Comparison of ENCODE assay signal across 26 cellular contexts in the genomic region with DNA sequence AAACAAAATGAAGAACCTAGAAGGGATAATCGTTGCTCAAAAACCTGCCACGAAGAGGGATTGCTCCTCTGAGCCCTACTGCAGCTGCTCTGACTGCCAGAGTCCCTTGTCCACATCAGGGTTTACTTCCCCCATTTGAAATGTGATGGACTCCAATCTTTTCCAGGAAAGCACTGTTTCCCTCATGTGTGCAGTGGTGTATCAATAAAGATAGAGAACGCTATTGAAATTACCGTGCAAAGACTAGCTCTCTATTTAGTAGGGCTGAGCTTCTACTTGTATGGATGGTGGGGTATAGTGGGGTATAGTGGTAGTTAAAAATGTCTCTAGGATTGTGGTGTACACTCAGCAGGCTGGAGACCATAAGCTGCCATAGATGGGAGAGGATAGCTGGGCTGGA. TPM values are rescaled to one million over a fixed set of nuclear protein-coding genes. Genes with fewer than 3 reads are reported as not detected.
"Had no signal": no experiment of that assay in that cellular context is flagged by ENCODE, and none has a peak within 500 bp of the region (broad histone marks: within the 10 kb centered on the region; RNA-seq: fewer than 3 reads in every experiment).

No MANE protein-coding gene starts in this region.

- H3K9me3 Mint-ChIP-seq: activated naive CD4-positive, alpha-beta T cell treated with anti-CD3 and anti-CD28 coated beads, Interleukin-2, amount 50 U/mL, for 72 hours; activated T-helper 17 cell treated with anti-CD3 and anti-CD28 coated beads, Interleukin-2, amount 50 U/mL, for 72 hours; stimulated activated effector memory CD8-positive, alpha-beta T cell treated with anti-CD3 and anti-CD28 coated beads, Interleukin-12 subunit alpha, Interleukin-12 subunit beta, amount 100 ng/mL, for 72 hours; stimulated activated naive CD8-positive, alpha-beta T cell treated with anti-CD3 and anti-CD28 coated beads, Interleukin-15, amount 100 ng/mL, for 72 hours; T-cell; T-helper 2 cell treated with Interferon-gamma antibody and Interleukin-4, amounts not matched to agents 5 μg/mL and 100 μg/mL, for 36 hours had no signal

- H3K27ac Mint-ChIP-seq: activated naive CD4-positive, alpha-beta T cell treated with anti-CD3 and anti-CD28 coated beads, Interleukin-2, amount 50 U/mL, for 72 hours; activated T-helper 17 cell treated with anti-CD3 and anti-CD28 coated beads, Interleukin-2, amount 50 U/mL, for 72 hours; stimulated activated effector memory CD8-positive, alpha-beta T cell treated with anti-CD3 and anti-CD28 coated beads, Interleukin-12 subunit alpha, Interleukin-12 subunit beta, amount 100 ng/mL, for 72 hours; T-helper 2 cell treated with Interferon-gamma antibody and Interleukin-4, amounts not matched to agents 5 μg/mL and 100 μg/mL, for 36 hours had no signal

- H3K27ac ChIP-seq: heart right ventricle, suprapubic skin, transverse colon, uterus, WERI-Rb-1 had no signal

- H3K9me3 ChIP-seq: heart right ventricle, suprapubic skin, transverse colon, uterus had no signal

- H3K4me1 Mint-ChIP-seq: stimulated activated effector memory CD8-positive, alpha-beta T cell treated with anti-CD3 and anti-CD28 coated beads, Interleukin-12 subunit alpha, Interleukin-12 subunit beta, amount 100 ng/mL, for 72 hours had no signal

- H3K36me3 ChIP-seq: heart right ventricle, suprapubic skin, transverse colon, uterus, WERI-Rb-1 had no signal

- H3K36me3 Mint-ChIP-seq: activated naive CD4-positive, alpha-beta T cell treated with anti-CD3 and anti-CD28 coated beads, Interleukin-2, amount 50 U/mL, for 72 hours; stimulated activated effector memory CD8-positive, alpha-beta T cell treated with anti-CD3 and anti-CD28 coated beads, Interleukin-12 subunit alpha, Interleukin-12 subunit beta, amount 100 ng/mL, for 72 hours had no signal

- H3K4me1 ChIP-seq: uterus had no signal

- H3K27me3 Mint-ChIP-seq: activated T-helper 17 cell treated with anti-CD3 and anti-CD28 coated beads, Interleukin-2, amount 50 U/mL, for 72 hours; stimulated activated naive CD8-positive, alpha-beta T cell treated with anti-CD3 and anti-CD28 coated beads, Interleukin-15, amount 100 ng/mL, for 72 hours; T-cell had no signal

- DNase-seq: activated CD4-positive, alpha-beta T cell treated with anti-CD3 and anti-CD28 coated beads, Interleukin-2, amount 50 U/mL, for 48 hours; activated CD4-positive, CD25-positive, alpha-beta regulatory T cell treated with anti-CD3 and anti-CD28 coated beads, Interleukin-2, amount 50 U/mL, for 72 hours; effector CD4-positive, alpha-beta T cell; heart right ventricle; islet precursor cell; left cardiac atrium; occipital lobe; posterior cingulate gyrus; small intestine; stimulated activated CD4-positive, alpha-beta T cell treated with anti-CD3 and anti-CD28 coated beads, Interleukin-2, amount 100 ng/mL, for 24 hours; stimulated activated naive CD8-positive, alpha-beta T cell treated with anti-CD3 and anti-CD28 coated beads, Interleukin-15, amount 100 ng/mL, for 72 hours; T-cell; transverse colon; uterus; WERI-Rb-1 had no signal

- H3K27me3 ChIP-seq: heart right ventricle, suprapubic skin, transverse colon, uterus had no signal

- H3K4me3 ChIP-seq: heart right ventricle, suprapubic skin, transverse colon, uterus had no signal

- H3K4me3 Mint-ChIP-seq: activated T-helper 17 cell treated with anti-CD3 and anti-CD28 coated beads, Interleukin-2, amount 50 U/mL, for 72 hours; stimulated activated effector memory CD8-positive, alpha-beta T cell treated with anti-CD3 and anti-CD28 coated beads, Interleukin-12 subunit alpha, Interleukin-12 subunit beta, amount 100 ng/mL, for 72 hours; stimulated activated naive CD8-positive, alpha-beta T cell treated with anti-CD3 and anti-CD28 coated beads, Interleukin-15, amount 100 ng/mL, for 72 hours; T-cell; T-helper 2 cell treated with Interferon-gamma antibody and Interleukin-4, amounts not matched to agents 5 μg/mL and 100 μg/mL, for 36 hours had no signal

- ATAC-seq: activated T-helper 17 cell treated with anti-CD3 and anti-CD28 coated beads, Interleukin-2, amount 50 U/mL, for 72 hours; heart right ventricle; left cardiac atrium; sciatic nerve; stimulated activated effector memory CD8-positive, alpha-beta T cell treated with anti-CD3 and anti-CD28 coated beads, Interleukin-12 subunit alpha, Interleukin-12 subunit beta, amount 100 ng/mL, for 72 hours; stimulated activated naive CD8-positive, alpha-beta T cell treated with anti-CD3 and anti-CD28 coated beads, Interleukin-15, amount 100 ng/mL, for 72 hours; T-cell had no signal

RNA-seq across cellular contexts. Expression of a gene that starts 3.7 kb away (rescaled TPM):
- total RNA-seq: activated naive CD4-positive, alpha-beta T cell treated with anti-CD3 and anti-CD28 coated beads, Interleukin-2, amount 50 U/mL, for 72 hours; cerebellum; epithelial cell of proximal tubule; fibroblast of villous mesenchyme; heart right ventricle; left cardiac atrium; liver; occipital lobe; sciatic nerve; suprapubic skin; T-cell; transverse colon; uterus had no signal
- polyA plus RNA-seq: heart right ventricle, liver, neural cell, small intestine had no signal
